Comparison of ENCODE assay signal across 9 cellular contexts in genomic region chr18:63963610-63964256, GRCh38. TPM values are rescaled to one million over a fixed set of nuclear protein-coding genes. Genes with fewer than 3 reads are reported as not detected.
DNase-seq lines count a peak whose midpoint lies in the region; ATAC-seq, FAIRE-seq and TF ChIP-seq lines count a peak whose summit lies in the region.
"Had no signal": no experiment of that assay in that cellular context is flagged by ENCODE, and none has a peak within 500 bp of the region (broad histone marks: within the 10 kb centered on the region; RNA-seq: fewer than 3 reads in every experiment).

No MANE protein-coding gene starts in this region.

- H3K36me3 ChIP-seq in pancreas, result no peaks in the 10 kb centered on the region
- no peaks in the 10 kb centered on the region for H3K36me3 ChIP-seq in H7 (replicated peaks; ENCODE audit: control insufficient read depth, insufficient read depth, low read length)

- intact Hi-C loops in CD14-positive monocyte (cut with micrococcal nuclease) (loop anchor here in 1 of 2 donors (2.0 kb wide), 1 partner anchor 15 kb away; no protein-coding TSS in a partner anchor), pancreas (cut with DNase I) (no loop called here)

- TF ChIP-seq CTCF in CD14-positive monocyte (IDR thresholded peaks at IDR 0.05) (peak; percentile 88), fibroblast of pulmonary artery (IDR thresholded peaks at IDR 0.05; ENCODE audit: low read length, missing control alignments) (peak; percentile 100), pancreas (IDR thresholded peaks at IDR 0.05) (peak; percentile 68 to 90 (median 79))

- no peak overlapping the region for H3K27ac ChIP-seq in pancreas

- FAIRE-seq in pancreas (lab: Jason Lieb, UNC), result peak; percentile 71

- H3K4me1 Mint-ChIP-seq in CD14-positive monocyte, result peaks cover 52% of the 10 kb centered on the region

- H3K4me3 Mint-ChIP-seq in CD14-positive monocyte, result no peak overlapping the region

- H3K27me3 ChIP-seq in pancreas (no peaks in the 10 kb centered on the region), H7 (ENCODE audit: control insufficient read depth, insufficient read depth, low read length) (no peaks in the 10 kb centered on the region; the same call in 1 of the 2 replicates)

- no peaks in the 10 kb centered on the region for H3K9me3 Mint-ChIP-seq in CD14-positive monocyte

- no peak overlapping the region for H3K4me3 ChIP-seq in fibroblast of pulmonary artery (replicated peaks; ENCODE audit: low read depth, low read length)
- no peak overlapping the region for H3K4me3 ChIP-seq in pancreas
- H3K4me3 ChIP-seq in H7 (ENCODE audit: insufficient read depth, low read depth, low read length), result no peak overlapping the region

- no peaks in the 10 kb centered on the region for H3K36me3 Mint-ChIP-seq in CD14-positive monocyte

- peak overlapping the region in 4 of 7 donors; percentile 5 to 70 (median 44) for H3K27ac Mint-ChIP-seq in CD14-positive monocyte

- H3K9me3 ChIP-seq in pancreas, result no peaks in the 10 kb centered on the region

- ATAC-seq in GM18861 (IDR thresholded peaks at IDR 0.05; ENCODE audit: unreplicated experiment) (peak; percentile 85), HG03045 (IDR thresholded peaks at IDR 0.05; ENCODE audit: unreplicated experiment) (peak; percentile 69), pancreas (peak; percentile 73 to 98 (median 90))

- DNase-seq in CD14-positive monocyte (ENCODE audit: low spot score) (peak; percentile 62), NCI-H2227 treated with DMSO at 0.1 percent for 48 hours (lab: John Stamatoyannopoulos, UW) (peak; percentile 44), activated T-cell treated with anti-CD3 and anti-CD28 coated beads for 1 hour (ENCODE audit: low read depth) (peak; percentile 30), fibroblast of pulmonary artery (ENCODE audit: low read depth) (peak; percentile 79), pancreas (peak in 4 of 6 donors; percentile 28 to 59 (median 48)), H7 (no peak)

- peaks cover 0 to 5% (median 0%) of the 10 kb centered on the region in 3 donors for H3K27me3 Mint-ChIP-seq in CD14-positive monocyte (ENCODE audit: low read depth in 3 of 3)

- no peaks in the 10 kb centered on the region for H3K4me1 ChIP-seq in pancreas

- WGBS in pancreas, 2 donors, result 35% methylated on average over 1 of the region's 1 CpG

RNA-seq across cellular contexts. Expression of gene SERPINB8, which starts 6.1 kb away (rescaled TPM):
- polyA plus RNA-seq in CD14-positive monocyte (100 to 1,000 TPM; 115 to 141 TPM), pancreas (1 to 10 TPM; 3.1 to 5.6 TPM)
- total RNA-seq in pancreas, result 10 to 100 TPM in 2 of 6 donors, 1 to 10 TPM in 4; 2.8 to 11.5 (median 4.0) TPM
- total RNA-seq in H7 (2014; rRNA removed; shearing (Covaris generic)), result 0.07 and 1.6 TPM in 2 replicates

RNA-seq across cellular contexts. Expression of gene HMSD, which starts 14.6 kb away (rescaled TPM):
- polyA plus RNA-seq in CD14-positive monocyte (not detected), pancreas (under 1 TPM; 0.08 to 0.42 TPM)
- total RNA-seq in pancreas, result 1 to 10 TPM in 1 of 6 donors, under 1 TPM in 1, not detected in 4; 0.24 to 3.2 TPM
- total RNA-seq in H7 (2014; rRNA removed; shearing (Covaris generic)), result 0.15 and 0.17 TPM in 2 replicates
- total RNA-seq: skeletal muscle tissue had no signal

RNA-seq across cellular contexts. Expression of gene SERPINB10, which starts 56.0 kb away (rescaled TPM):
- polyA plus RNA-seq in CD14-positive monocyte (1 to 10 TPM; 1.3 to 2.0 TPM), pancreas (not detected)
- total RNA-seq in pancreas, result not detected
- total RNA-seq in H7 (2014; rRNA removed; shearing (Covaris generic)), result not detected in 2 replicates
